9 cellular contexts compared by ENCODE assay signal in the genomic region with DNA sequence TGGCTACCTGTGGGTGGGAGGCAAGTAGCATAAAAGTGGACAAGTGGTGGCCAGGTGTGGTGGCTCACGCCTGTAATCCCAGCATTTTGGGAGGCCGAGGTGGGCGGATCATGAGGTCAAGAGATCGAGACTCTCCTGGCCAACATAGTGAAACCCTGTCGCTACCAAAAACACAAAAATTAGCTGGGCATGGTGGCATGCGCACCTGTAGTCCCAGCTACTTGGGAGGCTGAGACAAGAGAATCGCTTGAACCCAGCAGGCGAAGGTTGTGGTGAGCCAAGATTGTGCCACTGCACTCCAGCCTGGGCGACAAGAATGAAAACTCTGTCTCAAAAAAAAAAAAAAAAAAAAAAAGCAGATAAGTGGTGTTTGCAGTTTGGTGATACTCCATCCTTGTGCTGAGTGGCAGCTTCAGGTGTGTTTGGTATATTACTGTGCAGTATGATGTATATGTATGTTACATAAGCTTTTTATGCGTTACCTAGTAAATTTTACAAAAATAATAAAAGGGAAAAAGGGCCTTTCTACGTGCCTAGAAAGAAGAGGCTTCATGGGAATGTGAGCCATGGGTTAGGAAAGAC. TPM values are rescaled to one million over a fixed set of nuclear protein-coding genes. Genes with fewer than 3 reads are reported as not detected.
DNase-seq lines count a peak whose midpoint lies in the region; ATAC-seq, FAIRE-seq and TF ChIP-seq lines count a peak whose summit lies in the region.
"Had no signal": no experiment of that assay in that cellular context is flagged by ENCODE, and none has a peak within 500 bp of the region (broad histone marks: within the 10 kb centered on the region; RNA-seq: fewer than 3 reads in every experiment).

No MANE protein-coding gene starts in this region.

- TF ChIP-seq CTCF in hepatocyte (IDR thresholded peaks at IDR 0.05; ENCODE audit: poor library complexity): no peak

- H3K27ac ChIP-seq in hepatocyte: no peak overlapping the region

- H3K36me3 Mint-ChIP-seq in IgD-negative memory B cell: peaks cover 2% of the 10 kb centered on the region
- peaks cover 3 to 4% of the 10 kb centered on the region in 2 donors for H3K36me3 Mint-ChIP-seq in stimulated activated naive B cell treated with anti-CD40 and anti-IgM and Interleukin-4, amounts not matched to agents 10 μg/mL and 1 μg/mL and 100 μg/mL, for 72 hours
- H3K36me3 Mint-ChIP-seq: brain had no signal

- no peaks in the 10 kb centered on the region for H3K27me3 Mint-ChIP-seq in IgD-negative memory B cell
- H3K27me3 Mint-ChIP-seq in stimulated activated naive B cell treated with anti-CD40 and anti-IgM and Interleukin-4, amounts not matched to agents 10 μg/mL and 1 μg/mL and 100 μg/mL, for 72 hours: no peaks in the 10 kb centered on the region

- H3K4me1 Mint-ChIP-seq in IgD-negative memory B cell: peaks cover 48 to 59% (median 55%) of the 10 kb centered on the region in 3 donors
- H3K4me1 Mint-ChIP-seq in stimulated activated naive B cell treated with anti-CD40 and anti-IgM and Interleukin-4, amounts not matched to agents 10 μg/mL and 1 μg/mL and 100 μg/mL, for 72 hours: peaks cover 30 to 73% of the 10 kb centered on the region in 2 donors

- no peak for DNase-seq in stimulated activated naive B cell treated with anti-CD40 and anti-IgM and Interleukin-4, amounts not matched to agents 10 μg/mL and 1 μg/mL and 100 μg/mL, for 72 hours
- DNase-seq in hepatocyte (ENCODE audit: low spot score): no peak
- DNase-seq in HTR-8/SVneo (ENCODE audit: insufficient read length, low spot score): no peak

- no peak overlapping the region for H2AFZ ChIP-seq in hepatocyte

- H3K36me3 ChIP-seq in endocrine pancreas (ENCODE audit: control insufficient read depth, insufficient read depth, low read length) (no peaks in the 10 kb centered on the region), hepatocyte (replicated peaks; ENCODE audit: insufficient read depth, low read depth) (no peaks in the 10 kb centered on the region)

- no peaks in the 10 kb centered on the region for H3K9me3 ChIP-seq in endocrine pancreas (ENCODE audit: control insufficient read depth, low read length)
- no peaks in the 10 kb centered on the region for H3K9me3 ChIP-seq in hepatocyte (ENCODE audit: low read depth)

- no peaks in the 10 kb centered on the region for H4K20me1 ChIP-seq in hepatocyte (ENCODE audit: insufficient read depth, poor library complexity, severe bottlenecking)

- no peaks in the 10 kb centered on the region for H3K79me2 ChIP-seq in hepatocyte

- 83% methylated on average over 11 of the region's 11 CpGs for WGBS in hepatocyte (ENCODE audit: low lambda C conversion rate, missing lambda C conversion rate)

- ATAC-seq in GM21447 (IDR thresholded peaks at IDR 0.05; ENCODE audit: unreplicated experiment) (peak; percentile 10), GM18909 (IDR thresholded peaks at IDR 0.05; ENCODE audit: poor library complexity, unreplicated experiment) (no peak), GM19467 (IDR thresholded peaks at IDR 0.05; ENCODE audit: unreplicated experiment) (no peak)
- peak; percentile 21 to 27 for ATAC-seq in stimulated activated naive B cell treated with anti-CD40 and anti-IgM and Interleukin-4, amounts not matched to agents 10 μg/mL and 1 μg/mL and 100 μg/mL, for 72 hours (replicated peaks)

- peak overlapping the region; percentile 99 to 100 (median 100) for H3K27ac Mint-ChIP-seq in IgD-negative memory B cell
- H3K27ac Mint-ChIP-seq in stimulated activated naive B cell treated with anti-CD40 and anti-IgM and Interleukin-4, amounts not matched to agents 10 μg/mL and 1 μg/mL and 100 μg/mL, for 72 hours: peak overlapping the region; percentile 98
- H3K27ac Mint-ChIP-seq: brain had no signal

- FAIRE-seq in HTR-8/SVneo (lab: Jason Lieb, UNC): no peak

- H3K4me3 ChIP-seq in endocrine pancreas (ENCODE audit: control insufficient read depth, insufficient read depth, low read length) (peak overlapping the region; percentile 8), hepatocyte (no peak overlapping the region)

- H3K9me3 Mint-ChIP-seq in IgD-negative memory B cell: no peaks in the 10 kb centered on the region
- H3K9me3 Mint-ChIP-seq in stimulated activated naive B cell treated with anti-CD40 and anti-IgM and Interleukin-4, amounts not matched to agents 10 μg/mL and 1 μg/mL and 100 μg/mL, for 72 hours: no peaks in the 10 kb centered on the region

- H3K27me3 ChIP-seq in endocrine pancreas (ENCODE audit: control insufficient read depth, insufficient read depth, low read length) (no peaks in the 10 kb centered on the region), hepatocyte (no peaks in the 10 kb centered on the region)

- H3K9me2 ChIP-seq in hepatocyte (replicated peaks; ENCODE audit: insufficient read depth): no peaks in the 10 kb centered on the region

- no peak overlapping the region for H3K9ac ChIP-seq in endocrine pancreas (ENCODE audit: control insufficient read depth, insufficient read depth, low read length)

- peak overlapping the region; percentile 92 to 100 (median 99) for H3K4me3 Mint-ChIP-seq in IgD-negative memory B cell
- peak overlapping the region; percentile 92 for H3K4me3 Mint-ChIP-seq in stimulated activated naive B cell treated with anti-CD40 and anti-IgM and Interleukin-4, amounts not matched to agents 10 μg/mL and 1 μg/mL and 100 μg/mL, for 72 hours
- H3K4me3 Mint-ChIP-seq: brain had no signal

- H3K4me1 ChIP-seq in endocrine pancreas (ENCODE audit: control insufficient read depth, insufficient read depth, low read length) (no peaks in the 10 kb centered on the region), hepatocyte (ENCODE audit: insufficient read depth) (no peaks in the 10 kb centered on the region)

- H3K4me2 ChIP-seq in hepatocyte: no peak overlapping the region

RNA-seq across cellular contexts. Expression of gene ICAM2, which starts 0.9 kb away (rescaled TPM):
- 183 TPM for polyA plus RNA-seq in IgD-negative memory B cell
- 6.0 and 8.4 TPM in 2 replicates for total RNA-seq in hepatocyte
- polyA plus RNA-seq in hepatocyte: 2.7 and 3.4 TPM in 2 replicates

RNA-seq across cellular contexts. Expression of gene PRR29, which starts 21.4 kb away (rescaled TPM):
- polyA plus RNA-seq in IgD-negative memory B cell (3.2 TPM), hepatocyte (0.62 and 1.4 TPM in 2 replicates)
- 0.13 and 0.36 TPM in 2 replicates for total RNA-seq in hepatocyte

RNA-seq across cellular contexts. Expression of gene SCN4A, which starts 46.9 kb away (rescaled TPM):
- polyA plus RNA-seq in IgD-negative memory B cell (0.10 TPM), hepatocyte (not detected in 2 replicates)
- under 0.01 and 0.07 TPM in 2 replicates for total RNA-seq in hepatocyte

Comparison
In these comparisons a context has a peak if more than half of its experiments do, and no peak if none do; other contexts are left out.
1. ATAC-seq: peak in GM21447 (single experiment) and stimulated activated naive B cell treated with anti-CD40 and anti-IgM and Interleukin-4, amounts not matched to agents 10 μg/mL and 1 μg/mL and 100 μg/mL, for 72 hours (2 of 2); none in GM18909 (single experiment) and GM19467 (single experiment).
2. RNA of gene ICAM2, which starts 0.9 kb away (polyA plus RNA-seq): 183 TPM in IgD-negative memory B cell (single experiment); 2.7 to 3.4 TPM in hepatocyte; every median in the first group is over 10 times any median in the second.